18 cellular contexts compared by ENCODE assay signal in the genomic region with DNA sequence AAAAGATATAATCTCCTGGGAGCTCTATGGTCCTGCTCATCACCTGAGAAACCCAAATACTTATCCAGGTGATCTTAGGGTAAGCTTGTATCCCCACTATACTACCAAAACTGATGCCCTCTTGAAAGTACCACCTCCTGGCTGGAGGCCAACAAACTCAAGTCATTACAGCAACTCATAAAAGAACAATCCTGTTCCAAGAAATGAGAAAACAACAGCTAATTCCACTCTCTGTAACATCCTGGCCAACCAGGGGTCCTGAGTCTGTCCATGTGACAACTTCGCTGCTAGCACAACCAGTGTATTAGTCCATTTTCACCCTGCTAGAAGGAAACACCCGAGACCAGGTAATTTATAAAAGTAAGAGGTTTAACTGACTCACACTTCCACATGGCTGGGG.
DNase-seq lines count a peak whose midpoint lies in the region; ATAC-seq and TF ChIP-seq lines count a peak whose summit lies in the region.
"Had no signal": no experiment of that assay in that cellular context is flagged by ENCODE, and none has a peak within 500 bp of the region (broad histone marks: within the 10 kb centered on the region; RNA-seq: fewer than 3 reads in every experiment).

No MANE protein-coding gene starts in this region.

- H3K4me1 ChIP-seq in A673 (ENCODE audit: insufficient read depth, low read length, poor library complexity, severe bottlenecking) (peaks cover 5% of the 10 kb centered on the region), foreskin keratinocyte (peaks cover 15% of the 10 kb centered on the region)

- no TSS peak for BruUV-seq in A673 (replicated peaks; lab: Mats Ljungman, UMichigan)

- H3K4me3 ChIP-seq in A673 (ENCODE audit: low read depth, low read length, poor library complexity, severe bottlenecking) = no peak overlapping the region
- H3K4me3 ChIP-seq in brain microvascular endothelial cell (ENCODE audit: low read depth, low read length) = no peak overlapping the region
- H3K4me3 ChIP-seq: GM23338 had no signal

- DNase-seq in A673 (ENCODE audit: low spot score) (peak; percentile 57), HFFc6 (no peak), brain microvascular endothelial cell (no peak), foreskin keratinocyte (peak in 1 of 2 donors; percentile 59)
- no peak for DNase-seq in activated T-helper 2 cell treated with anti-CD3 and anti-CD28 coated beads, Interferon-gamma antibody, Interleukin-2, Interleukin-4, amounts not matched to agents 10 μg/mL and 5 μg/mL and 100 μg/mL, durations not matched to agents 14 hours and 24 hours and 36 hours (ENCODE audit: low spot score)
- DNase-seq in NK-92 treated with Interleukin-12 subunit alpha and Interleukin-12 subunit beta, amount 100 ng/mL, for 24 hours (lab: John Stamatoyannopoulos, UW) = no peak
- DNase-seq in activated CD4-positive, alpha-beta T cell treated with anti-CD3 and anti-CD28 coated beads, Interleukin-2, amount 50 U/mL, for 1 hour = no peak
- DNase-seq: 8988T; CD4-positive, alpha-beta memory T cell; DMS153; DMS79; GDM1; HCEC 1CT had no signal

- CTCF ChIA-PET in A673 (lab: Charles Lee) = no interaction called here

- H3K36me3 ChIP-seq in A673 (ENCODE audit: insufficient read depth, low read length, poor library complexity, severe bottlenecking) = no peaks in the 10 kb centered on the region
- no peaks in the 10 kb centered on the region for H3K36me3 ChIP-seq in brain microvascular endothelial cell (replicated peaks)
- H3K36me3 ChIP-seq: BE2C had no signal

- intact Hi-C loops in A673 (cut with micrococcal nuclease; ENCODE audit: unreplicated experiment) = no loop called here
- intact Hi-C loops in activated T-helper 2 cell treated with anti-CD3 and anti-CD28 coated beads, Interferon-gamma antibody, Interleukin-2, Interleukin-4, amounts not matched to agents 10 μg/mL and 5 μg/mL and 100 μg/mL, durations not matched to agents 14 hours and 24 hours and 36 hours (cut with micrococcal nuclease) = no loop called here

- no peak overlapping the region for H3K4me3 Mint-ChIP-seq in HFFc6
- H3K4me3 Mint-ChIP-seq in activated T-helper 2 cell treated with anti-CD3 and anti-CD28 coated beads, Interferon-gamma antibody, Interleukin-2, Interleukin-4, amounts not matched to agents 10 μg/mL and 5 μg/mL and 100 μg/mL, durations not matched to agents 14 hours and 24 hours and 36 hours (ENCODE audit: low read depth) = no peak overlapping the region
- H3K4me3 Mint-ChIP-seq in activated T-helper 17 cell treated with anti-CD3 and anti-CD28 coated beads, Interleukin-2, amount 50 U/mL, for 72 hours = no peak overlapping the region
- H3K4me3 Mint-ChIP-seq: CD14-positive monocyte; CD4-positive, alpha-beta memory T cell; GM23338 had no signal

- no peaks in the 10 kb centered on the region; the same call in 1 of the 2 replicates for H3K27me3 Mint-ChIP-seq in HFFc6 (ENCODE audit: insufficient read depth)
- H3K27me3 Mint-ChIP-seq in activated T-helper 2 cell treated with anti-CD3 and anti-CD28 coated beads, Interferon-gamma antibody, Interleukin-2, Interleukin-4, amounts not matched to agents 10 μg/mL and 5 μg/mL and 100 μg/mL, durations not matched to agents 14 hours and 24 hours and 36 hours (ENCODE audit: low read depth) = no peaks in the 10 kb centered on the region
- H3K27me3 Mint-ChIP-seq in activated T-helper 17 cell treated with anti-CD3 and anti-CD28 coated beads, Interleukin-2, amount 50 U/mL, for 72 hours = peaks cover 3% of the 10 kb centered on the region

- no peak for ATAC-seq in foreskin keratinocyte
- ATAC-seq in activated T-helper 17 cell treated with anti-CD3 and anti-CD28 coated beads, Interleukin-2, amount 50 U/mL, for 72 hours (replicated peaks) = no peak
- ATAC-seq: GM23338 had no signal

- H3K27me3 ChIP-seq in A673 (replicated peaks; ENCODE audit: insufficient read depth, low read depth, low read length, poor library complexity) (no peaks in the 10 kb centered on the region), brain microvascular endothelial cell (replicated peaks) (no peaks in the 10 kb centered on the region), foreskin keratinocyte (no peaks in the 10 kb centered on the region)
- H3K27me3 ChIP-seq: BE2C had no signal

- POLR2A ChIA-PET in A673 (lab: Charles Lee; ENCODE audit: low non-redundant PET) = no interaction called here

- H3K27ac Mint-ChIP-seq in HFFc6 = peak overlapping the region; percentile 57; the same call in 1 of the 2 replicates
- H3K27ac Mint-ChIP-seq in activated T-helper 2 cell treated with anti-CD3 and anti-CD28 coated beads, Interferon-gamma antibody, Interleukin-2, Interleukin-4, amounts not matched to agents 10 μg/mL and 5 μg/mL and 100 μg/mL, durations not matched to agents 14 hours and 24 hours and 36 hours = no peak overlapping the region
- no peak overlapping the region for H3K27ac Mint-ChIP-seq in activated T-helper 17 cell treated with anti-CD3 and anti-CD28 coated beads, Interleukin-2, amount 50 U/mL, for 72 hours
- H3K27ac Mint-ChIP-seq: CD14-positive monocyte; CD4-positive, alpha-beta memory T cell; GM23338 had no signal

- TF ChIP-seq CTCF in A673 (conservative IDR thresholded peaks at IDR 0.05; ENCODE audit: low read depth, low read length) = no peak
- TF ChIP-seq CTCF in HFFc6 (IDR thresholded peaks at IDR 0.05) = no peak
- TF ChIP-seq CTCF in brain microvascular endothelial cell (IDR thresholded peaks at IDR 0.05; ENCODE audit: low read depth, low read length, missing control alignments) = no peak
- TF ChIP-seq CTCF in foreskin keratinocyte (conservative IDR thresholded peaks at IDR 0.05) = no peak

- H3K36me3 Mint-ChIP-seq in HFFc6 (ENCODE audit: low read depth) = no peaks in the 10 kb centered on the region; the same call in 1 of the 2 replicates
- no peaks in the 10 kb centered on the region for H3K36me3 Mint-ChIP-seq in activated T-helper 2 cell treated with anti-CD3 and anti-CD28 coated beads, Interferon-gamma antibody, Interleukin-2, Interleukin-4, amounts not matched to agents 10 μg/mL and 5 μg/mL and 100 μg/mL, durations not matched to agents 14 hours and 24 hours and 36 hours (ENCODE audit: low read depth)
- no peaks in the 10 kb centered on the region for H3K36me3 Mint-ChIP-seq in activated T-helper 17 cell treated with anti-CD3 and anti-CD28 coated beads, Interleukin-2, amount 50 U/mL, for 72 hours (ENCODE audit: low read depth)
- H3K36me3 Mint-ChIP-seq: CD14-positive monocyte; CD4-positive, alpha-beta memory T cell had no signal

- H3K9me3 ChIP-seq in A673 (ENCODE audit: low read depth, low read length, poor library complexity, severe bottlenecking) = peaks cover 4% of the 10 kb centered on the region
- H3K9me3 ChIP-seq: BE2C had no signal

- in situ Hi-C loops in brain microvascular endothelial cell (cut with HindIII; ENCODE audit: low pct_ligation_motif_present, low sequenced_read_pairs) = no loop called here

- H3K9me3 Mint-ChIP-seq in HFFc6 = peaks cover 15% of the 10 kb centered on the region
- peaks cover 7% of the 10 kb centered on the region for H3K9me3 Mint-ChIP-seq in activated T-helper 2 cell treated with anti-CD3 and anti-CD28 coated beads, Interferon-gamma antibody, Interleukin-2, Interleukin-4, amounts not matched to agents 10 μg/mL and 5 μg/mL and 100 μg/mL, durations not matched to agents 14 hours and 24 hours and 36 hours
- H3K9me3 Mint-ChIP-seq in activated T-helper 17 cell treated with anti-CD3 and anti-CD28 coated beads, Interleukin-2, amount 50 U/mL, for 72 hours = peaks cover 11% of the 10 kb centered on the region

- peak overlapping the region; percentile 31 for H3K27ac ChIP-seq in A673 (ENCODE audit: low read depth, low read length, poor library complexity, severe bottlenecking)
- peak overlapping the region; percentile 68 for H3K27ac ChIP-seq in brain microvascular endothelial cell
- peak overlapping the region; percentile 8 for H3K27ac ChIP-seq in foreskin keratinocyte
- H3K27ac ChIP-seq: HL-60 had no signal

- H3K4me1 Mint-ChIP-seq in HFFc6 (ENCODE audit: low read depth) = peaks cover 24% of the 10 kb centered on the region
- H3K4me1 Mint-ChIP-seq in activated T-helper 2 cell treated with anti-CD3 and anti-CD28 coated beads, Interferon-gamma antibody, Interleukin-2, Interleukin-4, amounts not matched to agents 10 μg/mL and 5 μg/mL and 100 μg/mL, durations not matched to agents 14 hours and 24 hours and 36 hours (ENCODE audit: low read depth) = no peaks in the 10 kb centered on the region
- H3K4me1 Mint-ChIP-seq in activated T-helper 17 cell treated with anti-CD3 and anti-CD28 coated beads, Interleukin-2, amount 50 U/mL, for 72 hours = no peaks in the 10 kb centered on the region
- H3K4me1 Mint-ChIP-seq: CD14-positive monocyte; CD4-positive, alpha-beta memory T cell; GM23338 had no signal

Comparison
In these comparisons a context has a peak if more than half of its experiments do, and no peak if none do; other contexts are left out.
1. H3K27ac ChIP-seq: peak in every context shown above with its lines; median percentile 68 in brain microvascular endothelial cell; 31 in A673; 8 in foreskin keratinocyte.